Comparison of ENCODE assay signal across 1 cellular context in genomic region chr1:143913705-143914104, GRCh38. TPM values are rescaled to one million over a fixed set of nuclear protein-coding genes. Genes with fewer than 3 reads are reported as not detected.
"Had no signal": no experiment of that assay in that cellular context is flagged by ENCODE, and none has a peak within 500 bp of the region (broad histone marks: within the 10 kb centered on the region; RNA-seq: fewer than 3 reads in every experiment).

No MANE protein-coding gene starts in this region.

RNA-seq across cellular contexts. Expression of gene FAM72C, which starts 58.1 kb away (rescaled TPM):
- total RNA-seq: Right ventricle myocardium superior had no signal
